15 cellular contexts compared by ENCODE assay signal in genomic region chr6:106757267-106757666, GRCh38.
DNase-seq lines count a peak whose midpoint lies in the region; ATAC-seq, FAIRE-seq and TF ChIP-seq lines count a peak whose summit lies in the region.
"Had no signal": no experiment of that assay in that cellular context is flagged by ENCODE, and none has a peak within 500 bp of the region (broad histone marks: within the 10 kb centered on the region; RNA-seq: fewer than 3 reads in every experiment).

No MANE protein-coding gene starts in this region.

- WGBS in K562 (ENCODE audit: insufficient coverage, low coverage, missing lambda C conversion rate): 13% methylated on average over 2 of the region's 2 CpGs

- H4K20me1 ChIP-seq in K562 (replicated peaks; ENCODE audit: control insufficient read depth, insufficient read depth, low read length): no peaks in the 10 kb centered on the region

- peaks cover 23% of the 10 kb centered on the region for H3K4me1 Mint-ChIP-seq in Caco-2 (ENCODE audit: low read depth, unreplicated experiment)
- H3K4me1 Mint-ChIP-seq: CD8-positive, alpha-beta memory T cell; natural killer cell had no signal

- no peaks in the 10 kb centered on the region for H3K36me3 ChIP-seq in K562 (ENCODE audit: control insufficient read depth, insufficient read depth, low read length)
- no peaks in the 10 kb centered on the region for H3K36me3 ChIP-seq in gastrocnemius medialis
- H3K36me3 ChIP-seq in Caco-2 (ENCODE audit: control insufficient read depth, insufficient read depth, low read length): no peaks in the 10 kb centered on the region

- H3K9me1 ChIP-seq in K562 (ENCODE audit: control insufficient read depth, insufficient read depth, low read length): no peaks in the 10 kb centered on the region

- no peak for TF ChIP-seq EP300 in K562 (IDR thresholded peaks at IDR 0.05; ENCODE audit: low read length)

- TF ChIP-seq RAD21 in K562 (CRISPR knock-in tag; conservative IDR thresholded peaks at IDR 0.05 in 1 of 2, IDR thresholded peaks at IDR 0.05 in 1 of 2): no peak

- POLR2A ChIA-PET in K562 (lab: Yijun Ruan, JAX): interaction anchor here (1.1 kb wide), 1 partner anchor 16 kb away, joined by 3 read pairs; no protein-coding TSS in a partner anchor
- POLR2A ChIA-PET in Caco-2 (lab: Charles Lee): no interaction called here

- no peak overlapping the region for H3K9ac ChIP-seq in K562 (ENCODE audit: insufficient read depth in 1 of 2, low read depth in 2 of 2, low read length in 2 of 2)

- peaks cover 0 to 14% of the 10 kb centered on the region in 2 experiments; a peak in 2 of 5 replicates for H3K4me1 ChIP-seq in K562 (replicated peaks in 1 of 2; ENCODE audit: control insufficient read depth in 2 of 2, insufficient read depth in 2 of 2, low read length in 2 of 2)
- H3K4me1 ChIP-seq in gastrocnemius medialis: peaks cover 0 to 3% of the 10 kb centered on the region in 2 donors
- peaks cover 11% of the 10 kb centered on the region for H3K4me1 ChIP-seq in Caco-2

- FAIRE-seq in K562 (lab: Jason Lieb, UNC): no peak

- H3K9me3 ChIP-seq in K562 (replicated peaks; ENCODE audit: control insufficient read depth, insufficient read depth, low read depth, low read length): 0 out of 2 replicates have a peak, but pooled peaks cover 2% of the 10 kb centered on the region
- no peaks in the 10 kb centered on the region for H3K9me3 ChIP-seq in gastrocnemius medialis
- H3K9me3 ChIP-seq in Caco-2: no peaks in the 10 kb centered on the region

- H3K9me3 Mint-ChIP-seq in Caco-2 (ENCODE audit: unreplicated experiment): peaks cover 26% of the 10 kb centered on the region
- H3K9me3 Mint-ChIP-seq: activated T-cell treated with anti-CD3 and anti-CD28 coated beads, Interleukin-2, amount 50 U/mL, for 72 hours; natural killer cell had no signal

- H3K4me3 ChIP-seq in K562 (no peak overlapping the region), gastrocnemius medialis (no peak overlapping the region), Caco-2 (ENCODE audit: low read depth, low read length) (no peak overlapping the region)

- ATAC-seq in K562: no peak; the same call in 2 of the 3 replicates
- peak; percentile 66 to 82 for ATAC-seq in gastrocnemius medialis
- ATAC-seq: activated T-cell treated with anti-CD3 and anti-CD28 coated beads, Interleukin-2, amount 50 U/mL, for 72 hours; natural killer cell had no signal

- CTCF ChIA-PET in K562 (lab: Yijun Ruan, JAX; ENCODE audit: low intra/inter-chr PET ratio) (interaction anchor here (0.6 kb wide), 1 partner anchor 10 kb away, joined by 3 read pairs; no protein-coding TSS in a partner anchor), Caco-2 (lab: Charles Lee) (no interaction called here)

- H3K27me3 Mint-ChIP-seq in Caco-2 (ENCODE audit: insufficient read depth, unreplicated experiment): no peaks in the 10 kb centered on the region

- TF ChIP-seq CTCF in K562 (IDR thresholded peaks at IDR 0.05 in 2 of 3, conservative IDR thresholded peaks at IDR 0.05 in 1 of 3; ENCODE audit: insufficient read depth in 2 of 3, low read depth in 1 of 3, low read length in 3 of 3) (no peak), gastrocnemius medialis (IDR thresholded peaks at IDR 0.05 in 4 of 5, conservative IDR thresholded peaks at IDR 0.05 in 1 of 5) (no peak), Caco-2 (IDR thresholded peaks at IDR 0.05; ENCODE audit: insufficient read depth in 1 of 2, low read depth in 1 of 2, low read length in 1 of 2, severe bottlenecking in 1 of 2, unreplicated experiment in 1 of 2) (no peak)

- H3K27ac ChIP-seq in K562 (ENCODE audit: extremely low read depth, low read depth, low read length) (peak overlapping the region; percentile 34; the same call in 1 of the 3 replicates), gastrocnemius medialis (no peak overlapping the region)

- H3K27me3 ChIP-seq in K562 (ENCODE audit: control insufficient read depth in 2 of 2, insufficient read depth in 2 of 2, low read length in 2 of 2): no peaks in the 10 kb centered on the region
- H3K27me3 ChIP-seq in gastrocnemius medialis: no peaks in the 10 kb centered on the region
- no peaks in the 10 kb centered on the region for H3K27me3 ChIP-seq in Caco-2 (replicated peaks; ENCODE audit: control insufficient read depth, insufficient read depth, low read length)

- in situ Hi-C loops in K562 (cut with MboI) (no loop called here), gastrocnemius medialis (cut with MboI; ENCODE audit: low sequenced_read_pairs in 4 of 4) (no loop called here)

- intact Hi-C loops in K562 (cut with micrococcal nuclease) (loop anchor here (10.0 kb wide), 1 partner anchor 98 kb away; no protein-coding TSS in a partner anchor), gastrocnemius medialis (cut with DNase I; ENCODE audit: low total_unique reads) (no loop called here), Caco-2 (cut with micrococcal nuclease; ENCODE audit: unreplicated experiment) (no loop called here)

- BruUV-seq in K562 (replicated peaks; lab: Mats Ljungman, UMichigan): no TSS peak
- no TSS peak for BruUV-seq in Caco-2 (replicated peaks; lab: Mats Ljungman, UMichigan)

- peak; percentile 11 to 73 (median 17) for DNase-seq in NCI-H1417 (lab: John Stamatoyannopoulos, UW)
- no peak for DNase-seq in NCI-H1417 treated with DMSO at 0.1 percent for 48 hours (lab: John Stamatoyannopoulos, UW)
- peak; percentile 69 for DNase-seq in NCI-H2171 treated with DMSO at 0.1 percent for 48 hours (lab: John Stamatoyannopoulos, UW)
- DNase-seq in K562 (ENCODE audit: extremely low read depth in 1 of 4, low spot score in 3 of 4): peak in 1 of 4 experiments; percentile 15
- DNase-seq in gastrocnemius medialis: no peak
- DNase-seq in Caco-2: no peak
- no peak for DNase-seq in AG08395 (ENCODE audit: low spot score)
- DNase-seq in AG08396 (ENCODE audit: low spot score): no peak
- DNase-seq: activated CD4-positive, alpha-beta T cell treated with anti-CD3 and anti-CD28 coated beads, Interleukin-2, amount 50 U/mL, for 1 hour; activated T-cell treated with anti-CD3 and anti-CD28 coated beads, Interleukin-2, amount 50 U/mL, for 72 hours; CD8-positive, alpha-beta memory T cell; central memory CD4-positive, alpha-beta T cell; effector CD8-positive, alpha-beta T cell; natural killer cell; retina had no signal

- H3K4me2 ChIP-seq in K562 (ENCODE audit: insufficient read depth, low read length): no peak overlapping the region

- no peak overlapping the region for H3K27ac Mint-ChIP-seq in Caco-2 (ENCODE audit: unreplicated experiment)
- H3K27ac Mint-ChIP-seq: activated T-cell treated with anti-CD3 and anti-CD28 coated beads, Interleukin-2, amount 50 U/mL, for 72 hours; CD8-positive, alpha-beta memory T cell; natural killer cell had no signal

- H3K79me2 ChIP-seq in K562 (ENCODE audit: control insufficient read depth, insufficient read depth, low read length): no peaks in the 10 kb centered on the region

- H2AFZ ChIP-seq in K562 (ENCODE audit: low read depth, low read length): peak overlapping the region; percentile 78

- no peak overlapping the region for H3K4me3 Mint-ChIP-seq in Caco-2 (ENCODE audit: unreplicated experiment)
- H3K4me3 Mint-ChIP-seq: activated T-cell treated with anti-CD3 and anti-CD28 coated beads, Interleukin-2, amount 50 U/mL, for 72 hours; CD8-positive, alpha-beta memory T cell; natural killer cell had no signal

- no peak for TF ChIP-seq POLR2A in K562 (conservative IDR thresholded peaks at IDR 0.05)
- TF ChIP-seq POLR2A in gastrocnemius medialis (IDR thresholded peaks at IDR 0.05): no peak

- H3K36me3 Mint-ChIP-seq in Caco-2 (ENCODE audit: insufficient read depth, unreplicated experiment): no peaks in the 10 kb centered on the region
- H3K36me3 Mint-ChIP-seq: CD8-positive, alpha-beta memory T cell; natural killer cell had no signal

Comparison
In these comparisons a context has a peak if more than half of its experiments do, and no peak if none do; other contexts are left out.
1. DNase-seq: peak in NCI-H1417 (3 of 3) and NCI-H2171 treated with DMSO at 0.1 percent for 48 hours (single experiment); none in NCI-H1417 treated with DMSO at 0.1 percent for 48 hours (single experiment), gastrocnemius medialis (0 of 2), Caco-2 (0 of 2), AG08395 (single experiment) and AG08396 (single experiment).